In the genomic region with DNA sequence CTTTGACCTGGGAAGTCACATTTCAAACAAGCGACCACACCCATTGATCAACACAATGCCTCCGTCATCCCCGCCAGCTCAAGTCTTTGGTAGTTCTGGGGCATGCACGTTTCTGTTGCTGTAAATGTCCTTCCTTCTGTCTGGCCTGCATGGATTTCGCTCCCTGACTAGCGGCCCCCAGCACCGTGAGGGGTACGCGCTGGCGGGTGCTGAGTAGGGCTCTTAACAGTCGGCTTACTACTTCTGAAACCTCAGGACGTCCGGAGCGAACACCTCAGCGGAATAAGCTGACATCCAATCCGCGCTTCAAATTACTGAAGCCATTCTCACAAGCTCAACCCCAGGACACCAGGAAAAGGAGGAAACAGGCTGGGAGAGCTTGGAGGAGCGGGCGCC, we compare ENCODE assay signal across 9 cellular contexts. TPM values are rescaled to one million over a fixed set of nuclear protein-coding genes. Genes with fewer than 3 reads are reported as not detected.
DNase-seq lines count a peak whose midpoint lies in the region; ATAC-seq and TF ChIP-seq lines count a peak whose summit lies in the region.
"Had no signal": no experiment of that assay in that cellular context is flagged by ENCODE, and none has a peak within 500 bp of the region (broad histone marks: within the 10 kb centered on the region; RNA-seq: fewer than 3 reads in every experiment).

No MANE protein-coding gene starts in this region.

- no peak for TF ChIP-seq POLR2A in uterus (IDR thresholded peaks at IDR 0.05)

- H3K27ac ChIP-seq in CD4-positive, CD25-positive, alpha-beta regulatory T cell (ENCODE audit: insufficient read depth, low read length, poor library complexity, severe bottlenecking), result peak overlapping the region; percentile 98
- peak overlapping the region; percentile 98 for H3K27ac ChIP-seq in ectodermal cell (ENCODE audit: insufficient read depth, low read depth, low read length, poor library complexity, severe bottlenecking)
- peak overlapping the region; percentile 96 to 98 for H3K27ac ChIP-seq in uterus

- H3K9me3 ChIP-seq in CD4-positive, CD25-positive, alpha-beta regulatory T cell (ENCODE audit: control insufficient read depth in 2 of 2, low read length in 2 of 2), result no peaks in the 10 kb centered on the region
- H3K9me3 ChIP-seq in ectodermal cell (ENCODE audit: control insufficient read depth, low read length) (no peaks in the 10 kb centered on the region), uterus (no peaks in the 10 kb centered on the region)

- intact Hi-C loops in uterus (cut with DNase I; ENCODE audit: low total_unique reads), result no loop called here

- peaks cover 15% of the 10 kb centered on the region for H3K36me3 Mint-ChIP-seq in CD4-positive, CD25-positive, alpha-beta regulatory T cell

- H3K4me1 ChIP-seq in CD4-positive, CD25-positive, alpha-beta regulatory T cell (ENCODE audit: control insufficient read depth, insufficient read depth, low read length, poor library complexity, severe bottlenecking), result peaks cover 54% of the 10 kb centered on the region
- H3K4me1 ChIP-seq in ectodermal cell (ENCODE audit: control insufficient read depth, insufficient read depth, low read length) (peaks cover 10% of the 10 kb centered on the region), uterus (peaks cover 7 to 19% of the 10 kb centered on the region in 2 donors)

- H3K36me3 ChIP-seq in CD4-positive, CD25-positive, alpha-beta regulatory T cell (ENCODE audit: control insufficient read depth, insufficient read depth, low read length), result peaks cover 9% of the 10 kb centered on the region
- H3K36me3 ChIP-seq in ectodermal cell (ENCODE audit: control insufficient read depth, insufficient read depth, low read length), result peaks cover 7% of the 10 kb centered on the region
- H3K36me3 ChIP-seq in uterus, result no peaks in the 10 kb centered on the region

- H3K9me3 Mint-ChIP-seq in CD4-positive, CD25-positive, alpha-beta regulatory T cell, result peaks cover 0 to 1% (median 0%) of the 10 kb centered on the region in 7 donors

- peaks cover 4% of the 10 kb centered on the region for H3K27me3 ChIP-seq in CD4-positive, CD25-positive, alpha-beta regulatory T cell (ENCODE audit: control insufficient read depth, insufficient read depth, low read length)
- H3K27me3 ChIP-seq in ectodermal cell (ENCODE audit: control insufficient read depth, insufficient read depth, low read length, poor library complexity, severe bottlenecking) (no peaks in the 10 kb centered on the region), uterus (no peaks in the 10 kb centered on the region)

- peak; percentile 20 to 82 (median 73) for DNase-seq in CD4-positive, CD25-positive, alpha-beta regulatory T cell
- DNase-seq in T-helper 2 cell (peak in 3 of 5 experiments; percentile 6 to 70 (median 19)), mucosa of gallbladder (ENCODE audit: low spot score) (peak; percentile 16), uterus (no peak), DMS153 (lab: John Stamatoyannopoulos, UW) (no peak)

- H3K27me3 Mint-ChIP-seq in CD4-positive, CD25-positive, alpha-beta regulatory T cell, result no peaks in the 10 kb centered on the region

- no peak for TF ChIP-seq CTCF in uterus (IDR thresholded peaks at IDR 0.05)

- peak; percentile 52 to 54 for ATAC-seq in CD4-positive, CD25-positive, alpha-beta regulatory T cell (ENCODE audit: low read depth in 2 of 2)
- peak; percentile 23 for ATAC-seq in GM19324 (IDR thresholded peaks at IDR 0.05; ENCODE audit: low FRiP score, unreplicated experiment)
- peak; percentile 30 for ATAC-seq in HG03432 (IDR thresholded peaks at IDR 0.05; ENCODE audit: unreplicated experiment)

- peak overlapping the region; percentile 89 to 91 (median 90) for H3K4me3 Mint-ChIP-seq in CD4-positive, CD25-positive, alpha-beta regulatory T cell

- peak overlapping the region; percentile 90 to 98 (median 96) for H3K27ac Mint-ChIP-seq in CD4-positive, CD25-positive, alpha-beta regulatory T cell

- peak overlapping the region; percentile 88 for H3K4me3 ChIP-seq in CD4-positive, CD25-positive, alpha-beta regulatory T cell (ENCODE audit: low read depth, low read length)
- peak overlapping the region; percentile 95 for H3K4me3 ChIP-seq in ectodermal cell (ENCODE audit: insufficient read depth, low read depth, low read length)
- peak overlapping the region; percentile 86 to 93 for H3K4me3 ChIP-seq in uterus

- WGBS in ectodermal cell, 2 experiments, result 0% methylated on average over 19 of the region's 19 CpGs

- H3K4me1 Mint-ChIP-seq in CD4-positive, CD25-positive, alpha-beta regulatory T cell, result peaks cover 38 to 57% (median 48%) of the 10 kb centered on the region in 4 donors

RNA-seq across cellular contexts. Expression of a gene that starts 0.5 kb away (rescaled TPM):
- total RNA-seq in CD4-positive, CD25-positive, alpha-beta regulatory T cell, result 85.6 TPM
- polyA plus RNA-seq in CD4-positive, CD25-positive, alpha-beta regulatory T cell, result 10 to 100 TPM; 55.6 to 71.1 (median 66.2) TPM
- 80.4 TPM for polyA plus RNA-seq in ectodermal cell (2013, experiment 1 of 4)
- polyA plus RNA-seq in ectodermal cell (2013, experiment 2 of 4), result 78.4 TPM
- 43.2 TPM for polyA plus RNA-seq in ectodermal cell (2013, experiment 3 of 4)
- polyA plus RNA-seq in ectodermal cell (2013, experiment 4 of 4), result 44.7 TPM
- total RNA-seq in mucosa of gallbladder (122 TPM), uterus (100 to 1,000 TPM in 1 of 4 donors, 10 to 100 TPM in 3; 28.5 to 115 (median 52.6) TPM)

RNA-seq across cellular contexts. Expression of a gene that starts 51.2 kb away (rescaled TPM):
- 0.10 TPM for total RNA-seq in CD4-positive, CD25-positive, alpha-beta regulatory T cell
- polyA plus RNA-seq in CD4-positive, CD25-positive, alpha-beta regulatory T cell, result under 1 TPM in 1 of 4 donors, not detected in 3; 0.18 TPM
- polyA plus RNA-seq in ectodermal cell (2013, experiment 1 of 4), result 0.48 TPM
- 0.28 TPM for polyA plus RNA-seq in ectodermal cell (2013, experiment 2 of 4)
- polyA plus RNA-seq in ectodermal cell (2013, experiment 3 of 4), result 0.32 TPM
- polyA plus RNA-seq in ectodermal cell (2013, experiment 4 of 4), result 0.20 TPM
- total RNA-seq in mucosa of gallbladder (61.3 TPM), uterus (under 1 TPM in 1 of 4 donors, not detected in 3; 0.49 TPM)
- total RNA-seq: activated CD8-positive, alpha-beta memory T cell treated with anti-CD3 and anti-CD28 coated beads for 36 hours had no signal

Comparison
In these comparisons a context has a peak if more than half of its experiments do, and no peak if none do; other contexts are left out.
1. DNase-seq: peak in CD4-positive, CD25-positive, alpha-beta regulatory T cell (3 of 3), T-helper 2 cell (3 of 5) and mucosa of gallbladder (single experiment); none in uterus (0 of 2) and DMS153 (single experiment).
2. RNA of a gene that starts 51.2 kb away (total RNA-seq): 61.3 TPM in mucosa of gallbladder (single experiment); 0.10 TPM in CD4-positive, CD25-positive, alpha-beta regulatory T cell (single experiment) and 0.49 TPM in uterus; every median in the first group is over 10 times any median in the second.
3. Peak in every context shown above with its lines, with median percentiles within 50 percentile points of each other: ATAC-seq, H3K27ac ChIP-seq and H3K4me3 ChIP-seq.